Comparison of ENCODE assay signal across 11 cellular contexts in genomic region chr3:46353639-46354410, GRCh38. TPM values are rescaled to one million over a fixed set of nuclear protein-coding genes. Genes with fewer than 3 reads are reported as not detected.
DNase-seq lines count a peak whose midpoint lies in the region; ATAC-seq lines count a peak whose summit lies in the region.
"Had no signal": no experiment of that assay in that cellular context is flagged by ENCODE, and none has a peak within 500 bp of the region (broad histone marks: within the 10 kb centered on the region; RNA-seq: fewer than 3 reads in every experiment).

Gene CCR2, plus strand, starts transcription at chr3:46354111. Its CDS starts 3,417 bp downstream, at chr3:46357528.

- peaks cover 62% of the 10 kb centered on the region for H3K4me1 Mint-ChIP-seq in activated naive CD8-positive, alpha-beta T cell treated with anti-CD3 and anti-CD28 coated beads, Interleukin-2, amount 50 U/mL, for 24 hours

- peak within 1 kb of the TSS; percentile 82 for H3K27ac Mint-ChIP-seq in activated naive CD8-positive, alpha-beta T cell treated with anti-CD3 and anti-CD28 coated beads, Interleukin-2, amount 50 U/mL, for 24 hours
- H3K27ac Mint-ChIP-seq: progenitor cell of endocrine pancreas, WTC11 had no signal

- DNase-seq in SIG-M5 (lab: John Stamatoyannopoulos, UW) (peak; percentile 74), GOT3 (lab: John Stamatoyannopoulos, UW) (no peak), aorta (no peak)
- peak; percentile 26 for DNase-seq in activated naive CD8-positive, alpha-beta T cell treated with anti-CD3 and anti-CD28 coated beads, Interleukin-2, amount 50 U/mL, for 24 hours
- DNase-seq in stimulated activated CD4-positive, alpha-beta T cell treated with anti-CD3 and anti-CD28 coated beads, Interleukin-1b, Interleukin-23, amount 100 ng/mL, for 48 hours, result peak; percentile 39

- H3K36me3 ChIP-seq in KOPT-K1 (ENCODE audit: insufficient read depth, low read length), result no peaks in the 10 kb centered on the region
- no peaks in the 10 kb centered on the region for H3K36me3 ChIP-seq in aorta (ENCODE audit: control insufficient read depth in 1 of 2, insufficient read depth in 2 of 2, low read length in 1 of 2)
- H3K36me3 ChIP-seq: cardiac muscle cell had no signal

- peaks cover 29% of the 10 kb centered on the region for H3K27me3 Mint-ChIP-seq in activated naive CD8-positive, alpha-beta T cell treated with anti-CD3 and anti-CD28 coated beads, Interleukin-2, amount 50 U/mL, for 24 hours

- peak; percentile 92 for ATAC-seq in activated naive CD8-positive, alpha-beta T cell treated with anti-CD3 and anti-CD28 coated beads, Interleukin-2, amount 50 U/mL, for 24 hours
- no peak for ATAC-seq in GM19397 (IDR thresholded peaks at IDR 0.05; ENCODE audit: unreplicated experiment)
- ATAC-seq in GM18907 (IDR thresholded peaks at IDR 0.05; ENCODE audit: unreplicated experiment), result no peak
- ATAC-seq in aorta (ENCODE audit: low FRiP score), result no peak
- ATAC-seq: WTC11 had no signal

- peaks cover under 1% of the 10 kb centered on the region for H3K36me3 Mint-ChIP-seq in activated naive CD8-positive, alpha-beta T cell treated with anti-CD3 and anti-CD28 coated beads, Interleukin-2, amount 50 U/mL, for 24 hours (ENCODE audit: low read depth)
- H3K36me3 Mint-ChIP-seq: WTC11 had no signal

- H3K4me1 ChIP-seq in aorta (ENCODE audit: control insufficient read depth in 1 of 2, insufficient read depth in 2 of 2, low read length in 2 of 2), result no peaks in the 10 kb centered on the region

- H3K27ac ChIP-seq in KOPT-K1 (ENCODE audit: low read depth, low read length, poor library complexity, severe bottlenecking) (peak within 1 kb of the TSS; percentile 18), aorta (ENCODE audit: low read depth in 1 of 2, low read length in 2 of 2) (no peak within 1 kb of the TSS)
- H3K27ac ChIP-seq: cardiac muscle cell had no signal

- H3K9me3 ChIP-seq in KOPT-K1 (ENCODE audit: insufficient read depth, low read length, poor library complexity, severe bottlenecking), result no peaks in the 10 kb centered on the region
- peaks cover 1% of the 10 kb centered on the region for H3K9me3 ChIP-seq in aorta (ENCODE audit: control insufficient read depth, low read length)

- no peak within 1 kb of the TSS for H3K4me3 ChIP-seq in aorta (ENCODE audit: low read length in 2 of 2)
- H3K4me3 ChIP-seq: cardiac muscle cell had no signal

- 63 to 69% methylated on average over 7 of the region's 7 CpGs for WGBS in aorta, 2 donors

- peaks cover 0 to 2% of the 10 kb centered on the region in 2 donors for H3K27me3 ChIP-seq in aorta (ENCODE audit: control insufficient read depth in 1 of 2, insufficient read depth in 2 of 2, low read length in 1 of 2)

- peaks cover 1% of the 10 kb centered on the region for H3K9me3 Mint-ChIP-seq in activated naive CD8-positive, alpha-beta T cell treated with anti-CD3 and anti-CD28 coated beads, Interleukin-2, amount 50 U/mL, for 24 hours

- intact Hi-C loops in aorta (cut with DNase I), result no loop called here

- peak within 1 kb of the TSS; percentile 37 for H3K4me3 Mint-ChIP-seq in activated naive CD8-positive, alpha-beta T cell treated with anti-CD3 and anti-CD28 coated beads, Interleukin-2, amount 50 U/mL, for 24 hours
- H3K4me3 Mint-ChIP-seq: WTC11 had no signal

RNA-seq across cellular contexts. Expression of gene CCR2, which starts in this region (rescaled TPM):
- total RNA-seq in aorta, result 1 to 10 TPM; 2.8 to 6.2 TPM
- polyA plus RNA-seq in aorta, result under 1 TPM in 1 of 2 donors, not detected in 1; 0.18 TPM
- total RNA-seq: cardiac muscle cell, progenitor cell of endocrine pancreas, WTC11 had no signal
- polyA plus RNA-seq: cardiac muscle cell had no signal

Comparison
In these comparisons a context has a peak if more than half of its experiments do, and no peak if none do; other contexts are left out.
1. DNase-seq: peak in SIG-M5 (single experiment), activated naive CD8-positive, alpha-beta T cell treated with anti-CD3 and anti-CD28 coated beads, Interleukin-2, amount 50 U/mL, for 24 hours (single experiment) and stimulated activated CD4-positive, alpha-beta T cell treated with anti-CD3 and anti-CD28 coated beads, Interleukin-1b, Interleukin-23, amount 100 ng/mL, for 48 hours (single experiment); none in GOT3 (single experiment) and aorta (0 of 2).